Comparison of ENCODE assay signal across 13 cellular contexts in the genomic region with DNA sequence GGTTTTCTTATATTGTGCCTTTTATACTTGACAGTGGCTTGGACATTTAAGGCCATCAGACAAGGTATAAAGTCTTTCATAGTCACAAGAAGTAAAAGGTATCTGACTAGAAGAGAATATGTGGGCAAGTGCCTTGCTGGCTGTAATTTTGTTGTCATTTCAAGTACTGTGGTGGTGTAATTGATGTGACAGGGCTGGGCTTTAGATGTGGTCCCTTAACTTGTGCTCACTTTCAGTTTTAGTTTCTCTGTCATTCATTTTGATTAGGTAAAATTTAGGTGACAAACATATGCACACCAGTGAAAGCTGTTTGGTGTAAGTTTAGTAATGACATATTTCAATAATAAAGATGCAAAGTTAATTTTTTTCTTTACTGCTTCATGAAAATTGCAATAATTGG. TPM values are rescaled to one million over a fixed set of nuclear protein-coding genes. Genes with fewer than 3 reads are reported as not detected.
DNase-seq lines count a peak whose midpoint lies in the region; ATAC-seq and TF ChIP-seq lines count a peak whose summit lies in the region.
"Had no signal": no experiment of that assay in that cellular context is flagged by ENCODE, and none has a peak within 500 bp of the region (broad histone marks: within the 10 kb centered on the region; RNA-seq: fewer than 3 reads in every experiment).

No MANE protein-coding gene starts in this region.

- H3K4me3 Mint-ChIP-seq in CD4-positive, alpha-beta memory T cell, result peak overlapping the region in 1 of 8 donors; percentile 12

- H3F3A ChIP-seq in Loucy (ENCODE audit: low read depth), result no peaks in the 10 kb centered on the region

- no peak overlapping the region for H2AFZ ChIP-seq in Loucy (ENCODE audit: low read length)

- CTCF ChIA-PET in CD4-positive, alpha-beta memory T cell (lab: Charles Lee; ENCODE audit: partially characterized antibody), result no interaction called here

- POLR2A ChIA-PET in CD4-positive, alpha-beta memory T cell (lab: Charles Lee; ENCODE audit: partially characterized antibody), result no interaction called here

- peak in 4 of 5 donors; percentile 14 to 35 (median 25) for DNase-seq in CD4-positive, alpha-beta memory T cell
- DNase-seq in SIG-M5 treated with dmso at 0.1 percent for 504 hours (lab: John Stamatoyannopoulos, UW; ENCODE audit: unreplicated experiment) (no peak), GM13976 (ENCODE audit: low spot score) (no peak), germinal center (ENCODE audit: low spot score) (no peak), NCI-H526 treated with DMSO at 0.1 percent for 48 hours (lab: John Stamatoyannopoulos, UW) (no peak)
- DNase-seq: Calu3; effector memory CD4-positive, alpha-beta T cell; kidney; testis had no signal

- no peak overlapping the region for H3K4me3 ChIP-seq in CD4-positive, alpha-beta memory T cell (ENCODE audit: low read length in 2 of 2)
- no peak overlapping the region for H3K4me3 ChIP-seq in Loucy (ENCODE audit: low read length, poor library complexity, severe bottlenecking)
- H3K4me3 ChIP-seq: testis had no signal

- H3K36me3 ChIP-seq in CD4-positive, alpha-beta memory T cell (ENCODE audit: insufficient read depth, low read length), result no peaks in the 10 kb centered on the region
- peaks cover 18% of the 10 kb centered on the region; the same call in 1 of the 2 replicates for H3K36me3 ChIP-seq in Loucy (ENCODE audit: insufficient read depth, low read length)

- in situ Hi-C loops in GM13976 (cut with MboI; ENCODE audit: low sequenced_read_pairs, unreplicated experiment), result no loop called here

- peak overlapping the region; percentile 26 for H3K4me2 ChIP-seq in Loucy (ENCODE audit: low read depth, low read length, poor library complexity, severe bottlenecking)

- no peak for TF ChIP-seq CTCF in Loucy (conservative IDR thresholded peaks at IDR 0.05; ENCODE audit: low read length)
- TF ChIP-seq CTCF in GM13976 (IDR thresholded peaks at IDR 0.05; ENCODE audit: borderline replicate concordance, control extremely low read depth, extremely low read depth, insufficient read depth, missing control alignments), result no peak

- H3K4me1 ChIP-seq in CD4-positive, alpha-beta memory T cell (ENCODE audit: insufficient read depth, low read length), result peaks cover 13% of the 10 kb centered on the region
- peaks cover 23% of the 10 kb centered on the region for H3K4me1 ChIP-seq in Loucy (ENCODE audit: insufficient read depth, low read length, poor library complexity, severe bottlenecking)
- H3K4me1 ChIP-seq: testis had no signal

- H3K36me3 Mint-ChIP-seq in CD4-positive, alpha-beta memory T cell, result peaks cover 20 to 29% of the 10 kb centered on the region in 2 donors

- ATAC-seq in GM19025 (IDR thresholded peaks at IDR 0.05; ENCODE audit: low read depth, unreplicated experiment) (peak; percentile 71), HG02840 (IDR thresholded peaks at IDR 0.05; ENCODE audit: low FRiP score, unreplicated experiment) (peak; percentile 74)

- no peaks in the 10 kb centered on the region for H3K9me3 ChIP-seq in CD4-positive, alpha-beta memory T cell (ENCODE audit: control insufficient read depth in 1 of 2, low read length in 2 of 2)
- no peaks in the 10 kb centered on the region for H3K9me3 ChIP-seq in Loucy (ENCODE audit: insufficient read depth, low read depth, low read length)
- H3K9me3 ChIP-seq: testis had no signal

- H3K27ac Mint-ChIP-seq in CD4-positive, alpha-beta memory T cell, result peak overlapping the region in 1 of 7 donors; percentile 57

- H3K4me1 Mint-ChIP-seq in CD4-positive, alpha-beta memory T cell, result peaks cover 8 to 11% (median 9%) of the 10 kb centered on the region in 4 donors

- peak overlapping the region; percentile 21 for H3K9ac ChIP-seq in Loucy (ENCODE audit: low read depth, low read length, poor library complexity, severe bottlenecking)

- H3K9me3 Mint-ChIP-seq in CD4-positive, alpha-beta memory T cell, result no peaks in the 10 kb centered on the region

- no peaks in the 10 kb centered on the region for H3K27me3 ChIP-seq in CD4-positive, alpha-beta memory T cell (ENCODE audit: insufficient read depth, low read length)
- H3K27me3 ChIP-seq in Loucy (ENCODE audit: insufficient read depth, low read length, poor library complexity, severe bottlenecking), result no peaks in the 10 kb centered on the region
- H3K27me3 ChIP-seq: testis had no signal

- H4K20me1 ChIP-seq in Loucy (ENCODE audit: insufficient read depth, low read length, poor library complexity, severe bottlenecking), result no peaks in the 10 kb centered on the region

- H3K79me2 ChIP-seq in Loucy (ENCODE audit: insufficient read depth, low read length), result no peaks in the 10 kb centered on the region

- intact Hi-C loops in CD4-positive, alpha-beta memory T cell (cut with micrococcal nuclease), result no loop called here

- no peak overlapping the region for H3K27ac ChIP-seq in CD4-positive, alpha-beta memory T cell (ENCODE audit: low read depth, low read length)
- H3K27ac ChIP-seq: testis had no signal

- no peaks in the 10 kb centered on the region for H3K27me3 Mint-ChIP-seq in CD4-positive, alpha-beta memory T cell

- H3K9me2 ChIP-seq in Loucy (replicated peaks; ENCODE audit: low read depth, low read length), result no peaks in the 10 kb centered on the region

RNA-seq across cellular contexts. Expression of a gene that starts 31.2 kb away (rescaled TPM):
- total RNA-seq in CD4-positive, alpha-beta memory T cell, result not detected
- polyA plus RNA-seq in CD4-positive, alpha-beta memory T cell, result not detected
- total RNA-seq: kidney, skeletal muscle tissue had no signal

Comparison
In these comparisons a context has a peak if more than half of its experiments do, and no peak if none do; other contexts are left out.
1. DNase-seq: peak in CD4-positive, alpha-beta memory T cell (4 of 5); none in SIG-M5 treated with dmso at 0.1 percent for 504 hours (single experiment), GM13976 (single experiment), germinal center (single experiment) and NCI-H526 treated with DMSO at 0.1 percent for 48 hours (single experiment).